8 cellular contexts compared by ENCODE assay signal in the genomic region with DNA sequence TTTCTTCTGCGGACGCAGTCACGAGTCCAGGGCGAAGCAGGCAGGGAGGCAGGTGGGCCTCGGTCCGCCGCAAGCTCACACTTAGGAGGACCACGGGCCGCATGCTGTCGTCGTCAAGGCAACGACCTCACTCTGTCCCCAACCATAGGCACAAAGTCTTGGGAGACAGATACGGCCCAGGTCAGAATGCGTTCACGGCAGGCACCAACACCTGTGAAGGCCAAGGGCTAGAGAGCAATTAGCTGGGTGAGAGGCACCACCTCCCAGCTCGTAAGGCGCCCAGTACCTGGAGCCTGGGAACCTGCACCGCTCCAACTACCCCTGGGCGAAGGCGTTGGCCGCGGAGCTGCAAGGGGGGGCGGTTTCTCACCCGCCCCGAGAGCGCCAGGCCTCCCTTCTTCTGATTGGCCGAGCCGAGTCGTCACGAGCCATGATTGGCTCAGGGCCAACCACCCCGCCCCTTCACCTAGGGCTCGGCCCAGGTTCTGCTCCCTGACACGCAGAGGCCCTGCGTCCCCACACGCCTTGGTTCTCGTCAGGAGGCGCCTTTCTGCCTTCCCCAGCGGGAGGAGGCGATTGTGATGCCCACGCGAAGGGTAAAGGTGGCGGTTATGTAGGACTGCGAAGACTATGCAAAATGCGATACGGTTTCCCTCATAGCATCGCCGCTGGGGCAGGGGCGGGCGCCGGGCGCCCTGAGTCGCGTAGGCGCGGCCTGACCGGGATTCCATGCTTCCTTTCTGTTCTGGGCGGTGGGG. TPM values are rescaled to one million over a fixed set of nuclear protein-coding genes. Genes with fewer than 3 reads are reported as not detected.
A peak's percentile ranks its signal among the peaks of the same experiment; 100 is the strongest.
DNase-seq lines count a peak whose midpoint lies in the region; ATAC-seq, FAIRE-seq and TF ChIP-seq lines count a peak whose summit lies in the region.

A gene (minus strand): TSS at position 355 of the 758 bp plus-strand sequence. CDS start 4,540 bp downstream, outside the sequence.

- peaks cover 4 to 23% (median 11%) of the 10 kb centered on the region in 4 donors for H3K4me1 Mint-ChIP-seq in CD4-positive, alpha-beta memory T cell

- H3K9ac ChIP-seq in SK-N-MC (ENCODE audit: insufficient read length) (no peak within 1 kb of the TSS), adipocyte (ENCODE audit: low read length) (peak within 1 kb of the TSS; percentile 66)

- intact Hi-C loops in CD4-positive, alpha-beta memory T cell (cut with micrococcal nuclease): loop anchor here (1.0 to 10.0 kb wide), 4 partner anchors 24 to 116 kb away; a partner anchor contains a TSS
- intact Hi-C loops in left cardiac atrium (cut with DNase I): no loop called here
- intact Hi-C loops in tibial artery (cut with DNase I; ENCODE audit: low total_unique reads): no loop called here

- no peaks in the 10 kb centered on the region for H3K36me3 Mint-ChIP-seq in CD4-positive, alpha-beta memory T cell

- peak within 1 kb of the TSS; percentile 26 to 93 (median 89) for H3K27ac Mint-ChIP-seq in CD4-positive, alpha-beta memory T cell

- CTCF ChIA-PET in CD4-positive, alpha-beta memory T cell (lab: Charles Lee; ENCODE audit: partially characterized antibody): interaction anchor here (0.6 to 4.0 kb wide), 3 partner anchors 37 to 266 kb away, joined by 3 to 20 read pairs (median 3); a partner anchor contains a TSS

- peak within 1 kb of the TSS; percentile 29 for H3K27ac ChIP-seq in CD4-positive, alpha-beta memory T cell (ENCODE audit: low read depth, low read length)
- H3K27ac ChIP-seq in SK-N-MC (no peak within 1 kb of the TSS), tibial artery (peak within 1 kb of the TSS; percentile 42 to 47)

- H3K27me3 Mint-ChIP-seq in CD4-positive, alpha-beta memory T cell: no peaks in the 10 kb centered on the region

- TF ChIP-seq CTCF in GM20000 (IDR thresholded peaks at IDR 0.05; ENCODE audit: extremely low read depth, missing control alignments): no peak
- TF ChIP-seq CTCF in tibial artery (IDR thresholded peaks at IDR 0.05): no peak

- FAIRE-seq in HTR-8/SVneo (lab: Jason Lieb, UNC): peak; percentile 38

- DNase-seq in CD4-positive, alpha-beta memory T cell: peak; percentile 91 to 93 (median 92)
- DNase-seq in GM20000 (ENCODE audit: low spot score) (peak; percentile 89), HTR-8/SVneo (ENCODE audit: insufficient read length, low spot score) (peak; percentile 83), SK-N-MC (ENCODE audit: low read depth, low spot score) (no peak), adipocyte (ENCODE audit: low read depth) (peak; percentile 61), left cardiac atrium (peak; percentile 88), pons (ENCODE audit: low spot score) (peak; percentile 76), tibial artery (peak; percentile 65 to 86)

- POLR2A ChIA-PET in CD4-positive, alpha-beta memory T cell (lab: Charles Lee; ENCODE audit: partially characterized antibody): interaction anchor here (1.0 to 3.5 kb wide), 5 partner anchors 40 to 310 kb away, joined by 3 to 32 read pairs (median 7); a partner anchor contains a TSS

- peak within 1 kb of the TSS; percentile 88 to 95 (median 92) for H3K4me3 Mint-ChIP-seq in CD4-positive, alpha-beta memory T cell

- H3K4me3 ChIP-seq in CD4-positive, alpha-beta memory T cell (ENCODE audit: low read length in 2 of 2): peak within 1 kb of the TSS; percentile 33 to 66
- H3K4me3 ChIP-seq in SK-N-MC: peak within 1 kb of the TSS; percentile 74
- H3K4me3 ChIP-seq in adipocyte (ENCODE audit: low read length): peak within 1 kb of the TSS; percentile 83
- peak within 1 kb of the TSS; percentile 58 to 79 for H3K4me3 ChIP-seq in tibial artery

- H3K9me3 ChIP-seq in CD4-positive, alpha-beta memory T cell (ENCODE audit: control insufficient read depth in 1 of 2, low read length in 2 of 2): no peaks in the 10 kb centered on the region
- H3K9me3 ChIP-seq in SK-N-MC (ENCODE audit: low read depth, low read length) (no peaks in the 10 kb centered on the region), adipocyte (ENCODE audit: control insufficient read depth, low read length) (no peaks in the 10 kb centered on the region), tibial artery (no peaks in the 10 kb centered on the region)

- ATAC-seq in left cardiac atrium: peak; percentile 98 to 99

- H3K9me3 Mint-ChIP-seq in CD4-positive, alpha-beta memory T cell: no peaks in the 10 kb centered on the region

- H3K27me3 ChIP-seq in CD4-positive, alpha-beta memory T cell (ENCODE audit: insufficient read depth, low read length): no peaks in the 10 kb centered on the region
- H3K27me3 ChIP-seq in adipocyte (replicated peaks; ENCODE audit: control insufficient read depth, insufficient read depth, low read length): peaks cover 3% of the 10 kb centered on the region
- no peaks in the 10 kb centered on the region for H3K27me3 ChIP-seq in tibial artery

- no peaks in the 10 kb centered on the region for H3K36me3 ChIP-seq in CD4-positive, alpha-beta memory T cell (ENCODE audit: insufficient read depth, low read length)
- H3K36me3 ChIP-seq in SK-N-MC (ENCODE audit: insufficient read depth, low read length) (no peaks in the 10 kb centered on the region), adipocyte (ENCODE audit: control insufficient read depth, insufficient read depth, low read length, severe bottlenecking) (no peaks in the 10 kb centered on the region), tibial artery (no peaks in the 10 kb centered on the region)

- peaks cover 6% of the 10 kb centered on the region for H3K4me1 ChIP-seq in CD4-positive, alpha-beta memory T cell (ENCODE audit: insufficient read depth, low read length)
- H3K4me1 ChIP-seq in adipocyte (ENCODE audit: control insufficient read depth, insufficient read depth, low read length) (peaks cover 22% of the 10 kb centered on the region), tibial artery (peaks cover 0 to 5% (median 2%) of the 10 kb centered on the region in 4 donors)

RNA-seq across cellular contexts. Expression of the gene that starts here (rescaled TPM):
- under 1 TPM; 0.35 to 0.39 TPM for total RNA-seq in CD4-positive, alpha-beta memory T cell
- under 1 TPM; 0.32 to 0.37 TPM for polyA plus RNA-seq in CD4-positive, alpha-beta memory T cell
- under 1 TPM; 0.62 to 0.65 TPM for total RNA-seq in left cardiac atrium

Comparison
In these comparisons a context has a peak if more than half of its experiments do, and no peak if none do; other contexts are left out.
1. Peak in DNase-seq, H3K4me3 ChIP-seq and H3K27ac ChIP-seq in CD4-positive, alpha-beta memory T cell; RNA of the gene not detected or under 1 TPM.
2. Peak in DNase-seq and ATAC-seq in left cardiac atrium; RNA of the gene not detected or under 1 TPM.